25 cellular contexts compared by ENCODE assay signal in genomic region chr7:47389923-47390630, GRCh38.
"Had no signal": no experiment of that assay in that cellular context is flagged by ENCODE, and none has a peak within 500 bp of the region (broad histone marks: within the 10 kb centered on the region; RNA-seq: fewer than 3 reads in every experiment).

No MANE protein-coding gene starts in this region.

- ATAC-seq: activated T-helper 17 cell treated with anti-CD3 and anti-CD28 coated beads, Interleukin-2, amount 50 U/mL, for 72 hours; HepG2; Right ventricle myocardium inferior had no signal

- H3K27ac ChIP-seq: breast epithelium, SK-N-MC, VCaP had no signal

- H3K9me3 Mint-ChIP-seq: activated CD4-positive, alpha-beta memory T cell treated with anti-CD3 and anti-CD28 coated beads, Interleukin-2, amount 10 ng/mL, durations not matched to agents 7 days and 5 days; activated CD4-positive, alpha-beta T cell treated with anti-CD3 and anti-CD28 coated beads, Interleukin-2, amount 10 ng/mL, durations not matched to agents 7 days and 5 days; activated naive CD4-positive, alpha-beta T cell treated with anti-CD3 and anti-CD28 coated beads, Interleukin-2, amount 50 U/mL, for 24 hours had no signal

- H3K27me3 Mint-ChIP-seq: activated CD4-positive, alpha-beta memory T cell treated with anti-CD3 and anti-CD28 coated beads, Interleukin-2, amount 10 ng/mL, durations not matched to agents 7 days and 5 days; activated CD4-positive, alpha-beta T cell treated with anti-CD3 and anti-CD28 coated beads, Interleukin-2, amount 10 ng/mL, durations not matched to agents 7 days and 5 days had no signal

- H3K9me3 ChIP-seq: breast epithelium had no signal

- H3K27ac Mint-ChIP-seq: activated CD4-positive, alpha-beta memory T cell treated with anti-CD3 and anti-CD28 coated beads, Interleukin-2, amount 10 ng/mL, durations not matched to agents 7 days and 5 days; activated CD4-positive, alpha-beta T cell treated with anti-CD3 and anti-CD28 coated beads, Interleukin-2, amount 10 ng/mL, durations not matched to agents 7 days and 5 days; activated naive CD4-positive, alpha-beta T cell treated with anti-CD3 and anti-CD28 coated beads, Interleukin-2, amount 50 U/mL, for 24 hours; activated T-helper 17 cell treated with anti-CD3 and anti-CD28 coated beads, Interleukin-2, amount 50 U/mL, for 72 hours had no signal

- DNase-seq: activated CD4-positive, alpha-beta memory T cell treated with anti-CD3 and anti-CD28 coated beads, Interleukin-2, amount 10 ng/mL, durations not matched to agents 7 days and 5 days; activated CD4-positive, alpha-beta T cell treated with anti-CD3 and anti-CD28 coated beads, Interleukin-2, amount 10 ng/mL, durations not matched to agents 7 days and 5 days; activated CD4-positive, CD25-positive, alpha-beta regulatory T cell; activated naive CD4-positive, alpha-beta T cell; activated T-cell treated with anti-CD3 and anti-CD28 coated beads for 4 hours; activated T-cell treated with anti-CD3 and anti-CD28 coated beads, Interleukin-2, amount 50 U/mL, for 48 hours; Kasumi-1; KBM-7; NCI-H1105 treated with DMSO at 0.1 percent for 48 hours; NCI-H146; NCI-H2029; NCI-H2107; NCI-H345; NCI-H510A; NCI-H526 treated with DMSO at 0.1 percent for 48 hours; NCI-H82; RPMI8226; T-helper 1 cell had no signal

- FAIRE-seq: HepG2 had no signal

- H3K4me3 ChIP-seq: breast epithelium, SK-N-MC had no signal

- H3K4me1 Mint-ChIP-seq: activated CD4-positive, alpha-beta memory T cell treated with anti-CD3 and anti-CD28 coated beads, Interleukin-2, amount 10 ng/mL, durations not matched to agents 7 days and 5 days; activated CD4-positive, alpha-beta T cell treated with anti-CD3 and anti-CD28 coated beads, Interleukin-2, amount 10 ng/mL, durations not matched to agents 7 days and 5 days; activated naive CD4-positive, alpha-beta T cell treated with anti-CD3 and anti-CD28 coated beads, Interleukin-2, amount 50 U/mL, for 24 hours; activated T-helper 17 cell treated with anti-CD3 and anti-CD28 coated beads, Interleukin-2, amount 50 U/mL, for 72 hours had no signal

- H3K4me3 Mint-ChIP-seq: activated CD4-positive, alpha-beta memory T cell treated with anti-CD3 and anti-CD28 coated beads, Interleukin-2, amount 10 ng/mL, durations not matched to agents 7 days and 5 days; activated CD4-positive, alpha-beta T cell treated with anti-CD3 and anti-CD28 coated beads, Interleukin-2, amount 10 ng/mL, durations not matched to agents 7 days and 5 days; activated naive CD4-positive, alpha-beta T cell treated with anti-CD3 and anti-CD28 coated beads, Interleukin-2, amount 50 U/mL, for 24 hours; activated T-helper 17 cell treated with anti-CD3 and anti-CD28 coated beads, Interleukin-2, amount 50 U/mL, for 72 hours had no signal

- H3K4me1 ChIP-seq: breast epithelium had no signal

- H3K36me3 ChIP-seq: breast epithelium had no signal

- H3K27me3 ChIP-seq: breast epithelium had no signal

- H3K36me3 Mint-ChIP-seq: activated naive CD4-positive, alpha-beta T cell treated with anti-CD3 and anti-CD28 coated beads, Interleukin-2, amount 50 U/mL, for 24 hours had no signal
